ENCODE assay signal across 13 cellular contexts in genomic region chr1:42322577-42322976, GRCh38. TPM values are rescaled to one million over a fixed set of nuclear protein-coding genes. Genes with fewer than 3 reads are reported as not detected.
DNase-seq lines count a peak whose midpoint lies in the region; ATAC-seq, FAIRE-seq and TF ChIP-seq lines count a peak whose summit lies in the region.
"Had no signal": no experiment of that assay in that cellular context is flagged by ENCODE, and none has a peak within 500 bp of the region (broad histone marks: within the 10 kb centered on the region; RNA-seq: fewer than 3 reads in every experiment).

No MANE protein-coding gene starts in this region.

- peak overlapping the region; percentile 1 to 89 (median 77) for H3K27ac Mint-ChIP-seq in CD4-positive, alpha-beta memory T cell

- ATAC-seq in HG03196 (IDR thresholded peaks at IDR 0.05; ENCODE audit: unreplicated experiment) (no peak), HG02588 (IDR thresholded peaks at IDR 0.05; ENCODE audit: unreplicated experiment) (no peak)
- ATAC-seq: left lobe of liver had no signal

- no peak for FAIRE-seq in kidney (lab: Jason Lieb, UNC)

- H3K36me3 Mint-ChIP-seq in CD4-positive, alpha-beta memory T cell = peaks cover 2 to 19% of the 10 kb centered on the region in 2 donors

- DNase-seq in CD4-positive, alpha-beta memory T cell = no peak
- DNase-seq in HT1080 (ENCODE audit: low read depth) = peak; percentile 4
- DNase-seq in cardiac fibroblast (ENCODE audit: low read depth in 2 of 2) = peak; percentile 32 to 50
- no peak for DNase-seq in HT-29 (ENCODE audit: low spot score)
- DNase-seq in kidney = no peak
- DNase-seq: NCI-H510A; nucleus accumbens; RPMI8226; stimulated activated naive CD4-positive, alpha-beta T cell had no signal

- H3K4me1 ChIP-seq in CD4-positive, alpha-beta memory T cell (ENCODE audit: insufficient read depth, low read length) = peaks cover 93% of the 10 kb centered on the region
- H3K4me1 ChIP-seq in muscle layer of duodenum (ENCODE audit: control insufficient read depth in 1 of 2, insufficient read depth in 2 of 2, low read length in 2 of 2) = peaks cover 18 to 45% of the 10 kb centered on the region in 2 donors
- peaks cover 0 to 3% of the 10 kb centered on the region in 2 donors for H3K4me1 ChIP-seq in kidney (ENCODE audit: control insufficient read depth in 1 of 2, insufficient read depth in 1 of 2, low read depth in 1 of 2, low read length in 2 of 2)

- no peak overlapping the region for H3K4me3 ChIP-seq in CD4-positive, alpha-beta memory T cell (ENCODE audit: low read length in 2 of 2)
- H3K4me3 ChIP-seq in cardiac fibroblast (replicated peaks in 1 of 2; ENCODE audit: low read depth in 2 of 2, low read length in 2 of 2) (no peak overlapping the region), muscle layer of duodenum (ENCODE audit: low read depth in 1 of 2, low read length in 2 of 2) (no peak overlapping the region), kidney (ENCODE audit: low read length in 2 of 2) (no peak overlapping the region)

- peak overlapping the region in 2 of 8 donors; percentile 23 to 33 for H3K4me3 Mint-ChIP-seq in CD4-positive, alpha-beta memory T cell

- POLR2A ChIA-PET in CD4-positive, alpha-beta memory T cell (lab: Charles Lee; ENCODE audit: partially characterized antibody) = interaction anchor here (1.7 to 1.8 kb wide), 2 partner anchors 10 to 12 kb away, joined by 3 to 6 read pairs; no protein-coding TSS in a partner anchor

- intact Hi-C loops in CD4-positive, alpha-beta memory T cell (cut with micrococcal nuclease) = no loop called here
- intact Hi-C loops in kidney (cut with DNase I) = no loop called here

- CTCF ChIA-PET in CD4-positive, alpha-beta memory T cell (lab: Charles Lee; ENCODE audit: partially characterized antibody) = interaction anchor here (1.4 kb wide), 1 partner anchor 12 kb away, joined by 7 read pairs; the partner anchor contains the start of gene FOXJ3

- no peak overlapping the region for H3K9ac ChIP-seq in kidney (ENCODE audit: low read length in 2 of 2)

- no peaks in the 10 kb centered on the region for H3K9me3 Mint-ChIP-seq in CD4-positive, alpha-beta memory T cell

- no peaks in the 10 kb centered on the region for H3K27me3 ChIP-seq in CD4-positive, alpha-beta memory T cell (ENCODE audit: insufficient read depth, low read length)
- no peaks in the 10 kb centered on the region for H3K27me3 ChIP-seq in muscle layer of duodenum (ENCODE audit: low read depth, low read length)

- H3K27ac ChIP-seq in CD4-positive, alpha-beta memory T cell (ENCODE audit: low read depth, low read length) = no peak overlapping the region
- H3K27ac ChIP-seq in muscle layer of duodenum (ENCODE audit: low read length) (peak overlapping the region; percentile 81), kidney (ENCODE audit: low read depth in 2 of 2, low read length in 2 of 2) (no peak overlapping the region)

- H3K36me3 ChIP-seq in CD4-positive, alpha-beta memory T cell (ENCODE audit: insufficient read depth, low read length) = no peaks in the 10 kb centered on the region
- H3K36me3 ChIP-seq in muscle layer of duodenum (ENCODE audit: control insufficient read depth in 1 of 2, insufficient read depth in 2 of 2, low read length in 2 of 2) = peaks cover 0 to 3% of the 10 kb centered on the region in 2 donors
- no peaks in the 10 kb centered on the region for H3K36me3 ChIP-seq in kidney (ENCODE audit: control insufficient read depth in 1 of 2, insufficient read depth in 2 of 2, low read length in 2 of 2)

- TF ChIP-seq CTCF in cardiac fibroblast (IDR thresholded peaks at IDR 0.05; ENCODE audit: low read depth, low read length) = no peak
- TF ChIP-seq CTCF in kidney (IDR thresholded peaks at IDR 0.05; ENCODE audit: borderline replicate concordance, extremely low read depth, insufficient read depth) = no peak

- H3K9me3 ChIP-seq in CD4-positive, alpha-beta memory T cell (ENCODE audit: control insufficient read depth in 1 of 2, low read length in 2 of 2) = no peaks in the 10 kb centered on the region
- H3K9me3 ChIP-seq in muscle layer of duodenum (ENCODE audit: control insufficient read depth in 1 of 2, low read length in 2 of 2) = no peaks in the 10 kb centered on the region
- H3K9me3 ChIP-seq in kidney (ENCODE audit: control insufficient read depth in 1 of 2, low read length in 2 of 2) = no peaks in the 10 kb centered on the region

- peaks cover 69 to 95% (median 87%) of the 10 kb centered on the region in 4 donors for H3K4me1 Mint-ChIP-seq in CD4-positive, alpha-beta memory T cell

- no peaks in the 10 kb centered on the region for H3K27me3 Mint-ChIP-seq in CD4-positive, alpha-beta memory T cell

RNA-seq across cellular contexts. Expression of gene FOXJ3, which starts 12.5 kb away (rescaled TPM):
- 100 to 1,000 TPM in 1 of 2 experiments, 10 to 100 TPM in 1; 97.4 to 102 TPM for total RNA-seq in CD4-positive, alpha-beta memory T cell
- 10 to 100 TPM; 23.7 to 46.6 TPM for polyA plus RNA-seq in CD4-positive, alpha-beta memory T cell
- 22.7 and 30.6 TPM in 2 replicates for total RNA-seq in HT1080 (2014; rRNA removed; shearing (Covaris generic))
- 26.9 and 33.3 TPM in 2 replicates for polyA plus RNA-seq in HT1080 (2015; cell fraction: cytosol; rRNA removed)
- 62.9 and 66.2 TPM in 2 replicates for polyA plus RNA-seq in HT1080 (2015; cell fraction: nucleus; rRNA removed)
- total RNA-seq in HT-29 (2014; rRNA removed; shearing (Covaris generic)) = 16.7 and 16.8 TPM in 2 replicates
- 45.5 TPM for total RNA-seq in kidney
- 11.8 TPM for polyA plus RNA-seq in kidney (ENCODE audit: insufficient read depth, low read depth, low replicate concordance)

RNA-seq across cellular contexts. Expression of gene RIMKLA, which starts 58.0 kb away (rescaled TPM):
- under 1 TPM; 0.03 to 0.06 TPM for total RNA-seq in CD4-positive, alpha-beta memory T cell
- polyA plus RNA-seq in CD4-positive, alpha-beta memory T cell = under 1 TPM; 0.24 to 0.49 TPM
- 0.33 and 0.61 TPM in 2 replicates for total RNA-seq in HT1080 (2014; rRNA removed; shearing (Covaris generic))
- polyA plus RNA-seq in HT1080 (2015; cell fraction: cytosol; rRNA removed) = 0.27 and 0.92 TPM in 2 replicates
- 0.23 and 0.35 TPM in 2 replicates for polyA plus RNA-seq in HT1080 (2015; cell fraction: nucleus; rRNA removed)
- total RNA-seq in HT-29 (2014; rRNA removed; shearing (Covaris generic)) = 1.3 and 1.6 TPM in 2 replicates
- total RNA-seq in kidney = 3.3 TPM
- 1.1 TPM for polyA plus RNA-seq in kidney (ENCODE audit: insufficient read depth, low read depth, low replicate concordance)

Comparison
In these comparisons a context has a peak if more than half of its experiments do, and no peak if none do; other contexts are left out.
1. DNase-seq: peak in HT1080 (single experiment) and cardiac fibroblast (2 of 2); none in CD4-positive, alpha-beta memory T cell (0 of 5), HT-29 (single experiment) and kidney (single experiment).